ENCODE assay signal across 8 cellular contexts in genomic region chr1:32612189-32612881, GRCh38. TPM values are rescaled to one million over a fixed set of nuclear protein-coding genes. Genes with fewer than 3 reads are reported as not detected.
DNase-seq lines count a peak whose midpoint lies in the region; ATAC-seq, FAIRE-seq and TF ChIP-seq lines count a peak whose summit lies in the region.

No MANE protein-coding gene starts in this region.

- no peaks in the 10 kb centered on the region for H3K36me3 ChIP-seq in bronchial epithelial cell (ENCODE audit: control insufficient read depth, insufficient read depth, low read length)
- no peaks in the 10 kb centered on the region for H3K36me3 ChIP-seq in sigmoid colon

- peaks cover 5% of the 10 kb centered on the region for H3K27me3 ChIP-seq in CD4-positive, alpha-beta T cell (ENCODE audit: control insufficient read depth, insufficient read depth, low read length)
- H3K27me3 ChIP-seq in bronchial epithelial cell (ENCODE audit: control insufficient read depth, insufficient read depth, low read length) (no peaks in the 10 kb centered on the region), sigmoid colon (no peaks in the 10 kb centered on the region)

- DNase-seq in CD4-positive, alpha-beta T cell: peak in 8 of 10 experiments; percentile 2 to 41 (median 10)
- DNase-seq in NCI-H1105 (lab: John Stamatoyannopoulos, UW): peak; percentile 88
- DNase-seq in T-helper 9 cell: peak; percentile 13
- peak; percentile 57 for DNase-seq in bronchial epithelial cell (ENCODE audit: low read depth)
- DNase-seq in sigmoid colon: peak; percentile 91

- H3K36me3 Mint-ChIP-seq in CD4-positive, alpha-beta T cell (ENCODE audit: low read depth): no peaks in the 10 kb centered on the region

- intact Hi-C loops in CD4-positive, alpha-beta T cell (cut with DNase I, micrococcal nuclease): no loop called here
- intact Hi-C loops in sigmoid colon (cut with DNase I): loop anchor here (10.0 kb wide), 1 partner anchor 168 kb away; no protein-coding TSS in a partner anchor

- H3K9me3 Mint-ChIP-seq in CD4-positive, alpha-beta T cell: no peaks in the 10 kb centered on the region

- peak overlapping the region; percentile 9 for H3K4me3 Mint-ChIP-seq in CD4-positive, alpha-beta T cell

- no peak overlapping the region for H3K27ac ChIP-seq in CD4-positive, alpha-beta T cell (ENCODE audit: low read depth, low read length)
- H3K27ac ChIP-seq in sigmoid colon: peak overlapping the region in 2 of 4 donors; percentile 23 to 26

- H3K9me3 ChIP-seq in CD4-positive, alpha-beta T cell (ENCODE audit: control insufficient read depth, low read length): no peaks in the 10 kb centered on the region
- H3K9me3 ChIP-seq in iPS-18c (ENCODE audit: control insufficient read depth, insufficient read depth, low read length) (no peaks in the 10 kb centered on the region), sigmoid colon (no peaks in the 10 kb centered on the region)

- ATAC-seq in CD4-positive, alpha-beta T cell (ENCODE audit: poor library complexity): peak; percentile 72
- ATAC-seq in GM21390 (IDR thresholded peaks at IDR 0.05; ENCODE audit: unreplicated experiment) (peak; percentile 83), HG03469 (IDR thresholded peaks at IDR 0.05; ENCODE audit: unreplicated experiment) (no peak)

- H3K4me3 ChIP-seq in bronchial epithelial cell (ENCODE audit: low read depth, low read length): peak overlapping the region; percentile 40
- peak overlapping the region; percentile 71 for H3K4me3 ChIP-seq in iPS-18c (ENCODE audit: insufficient read depth, low read depth, low read length)
- H3K4me3 ChIP-seq in sigmoid colon: peak overlapping the region; percentile 32 to 56 (median 50)

- POLR2A ChIA-PET in CD4-positive, alpha-beta T cell (lab: Charles Lee): no interaction called here

- FAIRE-seq in bronchial epithelial cell (lab: Jason Lieb, UNC): no peak

- TF ChIP-seq POLR2A in sigmoid colon (IDR thresholded peaks at IDR 0.05): peak in 1 of 2 donors; percentile 23

- CTCF ChIA-PET in CD4-positive, alpha-beta T cell (lab: Charles Lee): interaction anchor here (0.8 kb wide), 1 partner anchor 27 kb away, joined by 3 read pairs; no protein-coding TSS in a partner anchor

- WGBS in sigmoid colon, 2 donors: 4 to 7% methylated on average over 35 of the region's 35 CpGs

- peaks cover 0 to 12% (median 8%) of the 10 kb centered on the region in 4 donors for H3K4me1 ChIP-seq in sigmoid colon

- H3K27ac Mint-ChIP-seq in CD4-positive, alpha-beta T cell: no peak overlapping the region

- H3K27me3 Mint-ChIP-seq in CD4-positive, alpha-beta T cell: no peaks in the 10 kb centered on the region

- TF ChIP-seq CTCF in CD4-positive, alpha-beta T cell (IDR thresholded peaks at IDR 0.05): no peak
- TF ChIP-seq CTCF in bronchial epithelial cell (IDR thresholded peaks at IDR 0.05; ENCODE audit: insufficient read depth, low read length, severe bottlenecking) (peak; percentile 29), sigmoid colon (IDR thresholded peaks at IDR 0.05) (peak in 3 of 4 experiments; percentile 29 to 50 (median 32))

- TF ChIP-seq EP300 in sigmoid colon (IDR thresholded peaks at IDR 0.05): no peak

- peaks cover 6% of the 10 kb centered on the region for H3K4me1 Mint-ChIP-seq in CD4-positive, alpha-beta T cell (ENCODE audit: low read depth)

RNA-seq across cellular contexts. Expression of gene ZBTB8OS, which starts 38.0 kb away (rescaled TPM):
- total RNA-seq in CD4-positive, alpha-beta T cell: 10 to 100 TPM; 23.9 to 24.1 TPM
- total RNA-seq in bronchial epithelial cell (36.6 and 74.9 TPM in 2 replicates), sigmoid colon (10 to 100 TPM; 19.9 to 40.3 (median 36.8) TPM)
- 10 to 100 TPM; 51.9 to 97.3 (median 89.5) TPM for polyA plus RNA-seq in sigmoid colon

RNA-seq across cellular contexts. Expression of gene RBBP4, which starts 38.7 kb away (rescaled TPM):
- 100 to 1,000 TPM; 108 to 117 TPM for total RNA-seq in CD4-positive, alpha-beta T cell
- 71.3 and 93.7 TPM in 2 replicates for total RNA-seq in bronchial epithelial cell
- total RNA-seq in sigmoid colon: 100 to 1,000 TPM in 3 of 4 donors, 10 to 100 TPM in 1; 91.8 to 118 (median 108) TPM
- 10 to 100 TPM; 54.1 to 81.1 (median 59.9) TPM for polyA plus RNA-seq in sigmoid colon

Comparison
In these comparisons a context has a peak if more than half of its experiments do, and no peak if none do; other contexts are left out.
1. DNase-seq: peak in every context shown above with its lines; median percentile 91 in sigmoid colon; 88 in NCI-H1105; 57 in bronchial epithelial cell; 13 in T-helper 9 cell; 10 in CD4-positive, alpha-beta T cell.